ENCODE assay signal across 9 cellular contexts in the genomic region with DNA sequence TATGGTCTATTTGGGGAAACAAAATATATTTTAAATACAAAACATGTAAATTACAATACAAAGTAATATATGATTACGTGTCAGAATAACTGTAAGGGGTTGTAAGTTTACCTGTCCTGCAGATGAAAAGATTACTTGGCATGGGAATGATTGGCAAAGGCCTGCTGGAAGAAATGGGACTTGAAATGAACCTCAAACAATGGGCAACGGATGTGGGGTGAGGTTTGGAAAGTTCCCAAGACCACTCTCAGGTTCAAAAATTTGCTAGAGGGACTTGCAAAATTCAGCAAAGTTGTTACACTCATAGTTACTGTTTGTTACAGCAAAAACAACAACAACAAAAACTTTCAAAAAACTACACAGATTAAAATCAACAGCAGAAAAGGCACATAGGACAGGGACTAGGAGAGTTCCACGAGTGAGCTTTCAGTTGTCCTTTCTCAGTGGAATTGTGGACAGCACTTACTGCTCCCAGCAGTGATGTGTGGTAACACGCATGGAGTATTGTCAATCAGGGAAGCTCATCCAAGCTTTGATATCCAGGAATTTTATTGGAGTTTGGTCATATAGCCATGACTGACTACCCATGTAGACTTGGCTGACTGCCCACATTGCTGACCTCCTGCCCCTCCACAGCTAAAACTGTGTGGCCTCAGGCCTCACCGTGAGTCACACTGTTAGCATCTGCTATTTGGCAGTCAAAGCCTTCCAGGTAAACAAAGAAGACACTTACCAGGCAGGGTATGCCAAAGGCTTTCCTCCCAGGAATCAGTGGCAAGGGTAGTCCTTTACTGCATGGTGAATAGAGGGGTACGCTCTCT. TPM values are rescaled to one million over a fixed set of nuclear protein-coding genes. Genes with fewer than 3 reads are reported as not detected.
A peak's percentile ranks its signal among the peaks of the same experiment; 100 is the strongest.
DNase-seq lines count a peak whose midpoint lies in the region; ATAC-seq and TF ChIP-seq lines count a peak whose summit lies in the region.
"Had no signal": no experiment of that assay in that cellular context is flagged by ENCODE, and none has a peak within 500 bp of the region (broad histone marks: within the 10 kb centered on the region; RNA-seq: fewer than 3 reads in every experiment).

No MANE protein-coding gene starts in this region.

- no TSS peak for BruUV-seq in MCF 10A (replicated peaks; lab: Mats Ljungman, UMichigan)

- H3K4me3 ChIP-seq in BE2C (ENCODE audit: low read depth, low read length), result no peak overlapping the region
- no peak overlapping the region for H3K4me3 ChIP-seq in lower lobe of right lung

- no peak overlapping the region for H3K4me3 Mint-ChIP-seq in MCF 10A (ENCODE audit: unreplicated experiment)
- no peak overlapping the region for H3K4me3 Mint-ChIP-seq in activated naive CD8-positive, alpha-beta T cell treated with anti-CD3 and anti-CD28 coated beads, Interleukin-2, amount 50 U/mL, for 24 hours
- H3K4me3 Mint-ChIP-seq: activated CD4-positive, alpha-beta T cell treated with anti-CD3 and anti-CD28 coated beads, Interleukin-2, amount 10 ng/mL, durations not matched to agents 24 days and 14 days had no signal

- POLR2A ChIA-PET in MCF 10A (lab: Yijun Ruan, JAX), result interaction anchor here (0.7 to 1.3 kb wide), 3 partner anchors 10 to 324 kb away, joined by 3 to 4 read pairs (median 3); no protein-coding TSS in a partner anchor

- peak overlapping the region; percentile 29 for H3K27ac Mint-ChIP-seq in MCF 10A (ENCODE audit: low read depth, unreplicated experiment)
- H3K27ac Mint-ChIP-seq in activated naive CD8-positive, alpha-beta T cell treated with anti-CD3 and anti-CD28 coated beads, Interleukin-2, amount 50 U/mL, for 24 hours, result no peak overlapping the region
- H3K27ac Mint-ChIP-seq: activated CD4-positive, alpha-beta T cell treated with anti-CD3 and anti-CD28 coated beads, Interleukin-2, amount 10 ng/mL, durations not matched to agents 24 days and 14 days had no signal

- no peaks in the 10 kb centered on the region for H3K27me3 Mint-ChIP-seq in MCF 10A (ENCODE audit: insufficient read depth, unreplicated experiment)
- no peaks in the 10 kb centered on the region for H3K27me3 Mint-ChIP-seq in activated naive CD8-positive, alpha-beta T cell treated with anti-CD3 and anti-CD28 coated beads, Interleukin-2, amount 50 U/mL, for 24 hours
- H3K27me3 Mint-ChIP-seq: activated CD4-positive, alpha-beta T cell treated with anti-CD3 and anti-CD28 coated beads, Interleukin-2, amount 10 ng/mL, durations not matched to agents 24 days and 14 days had no signal

- H3K27ac ChIP-seq in lower lobe of right lung (no peak overlapping the region), caudate nucleus (ENCODE audit: low read depth, low read length) (no peak overlapping the region)

- H3K9me3 Mint-ChIP-seq in MCF 10A (ENCODE audit: unreplicated experiment), result no peaks in the 10 kb centered on the region
- no peaks in the 10 kb centered on the region for H3K9me3 Mint-ChIP-seq in activated naive CD8-positive, alpha-beta T cell treated with anti-CD3 and anti-CD28 coated beads, Interleukin-2, amount 50 U/mL, for 24 hours
- H3K9me3 Mint-ChIP-seq: activated CD4-positive, alpha-beta T cell treated with anti-CD3 and anti-CD28 coated beads, Interleukin-2, amount 10 ng/mL, durations not matched to agents 24 days and 14 days had no signal

- intact Hi-C loops in MCF 10A (cut with micrococcal nuclease), result no loop called here
- intact Hi-C loops in lower lobe of right lung (cut with DNase I), result no loop called here

- peak; percentile 42 to 74 for ATAC-seq in lower lobe of right lung
- ATAC-seq in activated naive CD8-positive, alpha-beta T cell treated with anti-CD3 and anti-CD28 coated beads, Interleukin-2, amount 50 U/mL, for 24 hours, result no peak

- H3K36me3 ChIP-seq in BE2C (no peaks in the 10 kb centered on the region), lower lobe of right lung (peaks cover 5% of the 10 kb centered on the region)

- H3K36me3 Mint-ChIP-seq in MCF 10A (ENCODE audit: insufficient read depth, unreplicated experiment), result no peaks in the 10 kb centered on the region
- no peaks in the 10 kb centered on the region for H3K36me3 Mint-ChIP-seq in activated naive CD8-positive, alpha-beta T cell treated with anti-CD3 and anti-CD28 coated beads, Interleukin-2, amount 50 U/mL, for 24 hours (ENCODE audit: low read depth)

- DNase-seq in BE2C (peak; percentile 69), MCF 10A (ENCODE audit: unreplicated experiment) (peak; percentile 99), lower lobe of right lung (peak; percentile 50), SK-N-DZ (ENCODE audit: low spot score) (no peak), caudate nucleus (lab: John Stamatoyannopoulos, UW) (no peak)
- DNase-seq in activated naive CD8-positive, alpha-beta T cell treated with anti-CD3 and anti-CD28 coated beads, Interleukin-2, amount 50 U/mL, for 24 hours, result no peak
- no peak for DNase-seq in stimulated activated CD4-positive, alpha-beta T cell treated with anti-CD3 and anti-CD28 coated beads, Interleukin-15, amount 100 ng/mL, for 24 hours
- DNase-seq: activated CD4-positive, alpha-beta T cell treated with anti-CD3 and anti-CD28 coated beads, Interleukin-2, amount 10 ng/mL, durations not matched to agents 24 days and 14 days had no signal

- TF ChIP-seq CTCF in BE2C (IDR thresholded peaks at IDR 0.05; ENCODE audit: low read depth, low read length) (no peak), MCF 10A (IDR thresholded peaks at IDR 0.05; ENCODE audit: unreplicated experiment) (no peak), lower lobe of right lung (IDR thresholded peaks at IDR 0.05) (no peak)

- peaks cover 7% of the 10 kb centered on the region for H3K4me1 ChIP-seq in BE2C
- H3K4me1 ChIP-seq in lower lobe of right lung, result no peaks in the 10 kb centered on the region

- H3K9me3 ChIP-seq in BE2C (no peaks in the 10 kb centered on the region), lower lobe of right lung (no peaks in the 10 kb centered on the region)

- peaks cover 12% of the 10 kb centered on the region for H3K4me1 Mint-ChIP-seq in MCF 10A (ENCODE audit: insufficient read depth, unreplicated experiment)
- H3K4me1 Mint-ChIP-seq in activated naive CD8-positive, alpha-beta T cell treated with anti-CD3 and anti-CD28 coated beads, Interleukin-2, amount 50 U/mL, for 24 hours, result peaks cover 3% of the 10 kb centered on the region
- H3K4me1 Mint-ChIP-seq: activated CD4-positive, alpha-beta T cell treated with anti-CD3 and anti-CD28 coated beads, Interleukin-2, amount 10 ng/mL, durations not matched to agents 24 days and 14 days had no signal

- CTCF ChIA-PET in MCF 10A (lab: Yijun Ruan, JAX), result interaction anchor here (0.5 to 3.0 kb wide), 11 partner anchors 9 to 188 kb away, joined by 3 to 7 read pairs (median 3); no protein-coding TSS in a partner anchor

- no peak for TF ChIP-seq RAD21 in Ishikawa (IDR thresholded peaks at IDR 0.05; ENCODE audit: low read depth)

- peak; percentile 65; the same call in 1 of the 2 replicates for TF ChIP-seq EP300 in Ishikawa (IDR thresholded peaks at IDR 0.05; ENCODE audit: borderline replicate concordance)

- no peaks in the 10 kb centered on the region for H3K27me3 ChIP-seq in BE2C
- no peaks in the 10 kb centered on the region for H3K27me3 ChIP-seq in lower lobe of right lung (ENCODE audit: low read depth)

TF ChIP-seq in Ishikawa, 13 proteins besides CTCF, POLR2A, EP300 and RAD21:
- TF ChIP-seq TAF1 (IDR thresholded peaks at IDR 0.05; ENCODE audit: low read depth) (no peak), TEAD4 (IDR thresholded peaks at IDR 0.05) (peak; percentile 95), FOXM1 (IDR thresholded peaks at IDR 0.05; ENCODE audit: borderline replicate concordance, low read depth) (no peak; the same call in 1 of the 2 replicates), EGR1 (IDR thresholded peaks at IDR 0.05) (no peak), NFIC (IDR thresholded peaks at IDR 0.05) (peak; percentile 98), TCF12 (IDR thresholded peaks at IDR 0.05; ENCODE audit: low read depth) (peak; percentile 88), ZBTB7A (IDR thresholded peaks at IDR 0.05; ENCODE audit: low read depth) (0 out of 2 replicates have a peak, but pooled peaks have one; percentile 58), YY1 (IDR thresholded peaks at IDR 0.05; ENCODE audit: low read depth) (no peak), CEBPB (IDR thresholded peaks at IDR 0.05) (peak; percentile 3; the same call in 1 of the 2 replicates), MAX (IDR thresholded peaks at IDR 0.05) (peak; percentile 45)
TF ChIP-seq in Ishikawa: peak in this region for 6.

RNA-seq across cellular contexts. Expression of gene EXOC6, which starts 43.8 kb away (rescaled TPM):
- polyA plus RNA-seq in BE2C (2012; ENCODE audit: insufficient read depth, insufficient read length, low read depth), result 6.7 TPM
- total RNA-seq in MCF 10A (2022), result 5.9 and 6.6 TPM in 2 replicates
- 19.6 TPM for total RNA-seq in lower lobe of right lung
- polyA plus RNA-seq in SK-N-DZ (2014; cell fraction: cytosol; rRNA removed), result 13.9 and 17.8 TPM in 2 replicates
- polyA plus RNA-seq in SK-N-DZ (2014; cell fraction: nucleus; rRNA removed), result 9.9 and 11.1 TPM in 2 replicates

Comparison
In these comparisons a context has a peak if more than half of its experiments do, and no peak if none do; other contexts are left out.
1. DNase-seq: peak in BE2C (single experiment), MCF 10A (single experiment) and lower lobe of right lung (single experiment); none in SK-N-DZ (single experiment), activated naive CD8-positive, alpha-beta T cell treated with anti-CD3 and anti-CD28 coated beads, Interleukin-2, amount 50 U/mL, for 24 hours (single experiment), caudate nucleus (0 of 61) and stimulated activated CD4-positive, alpha-beta T cell treated with anti-CD3 and anti-CD28 coated beads, Interleukin-15, amount 100 ng/mL, for 24 hours (single experiment).